ENCODE assay signal across 1 cellular context in the genomic region with DNA sequence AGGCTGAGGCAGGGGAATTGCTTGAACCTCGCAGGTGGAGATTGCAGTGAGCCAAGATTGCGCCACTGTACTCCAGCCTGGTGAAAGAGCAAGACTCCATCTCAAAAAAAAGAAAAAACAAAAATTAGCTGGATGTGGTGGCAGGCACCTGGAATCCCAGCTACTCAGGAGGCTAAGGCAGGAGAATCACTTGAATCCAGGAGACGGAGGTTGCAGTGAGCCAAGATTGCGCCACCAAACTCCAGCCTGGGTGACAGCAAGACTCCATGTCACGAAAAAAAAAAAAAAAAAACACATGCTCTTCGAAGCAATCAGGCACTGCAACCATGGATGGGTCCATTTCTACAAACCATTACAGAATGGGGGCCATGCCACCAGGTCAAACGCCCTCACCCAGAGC.
TF ChIP-seq lines count a peak whose summit lies in the region.

No MANE protein-coding gene starts in this region.

TF ChIP-seq in A549, 52 proteins besides CTCF, POLR2A, EP300 and RAD21:
- TF ChIP-seq CEBPB (IDR thresholded peaks at IDR 0.05): peak in 1 of 2 experiments; percentile 62; a peak in 1 of 4 replicates
TF ChIP-seq in A549: peak in this region for 1; not testable (repeated sequence) for 51.
